In genomic region chr19:3045885-3046603, GRCh38 we compare ENCODE assay signal across 10 cellular contexts.
DNase-seq lines count a peak whose midpoint lies in the region; ATAC-seq and TF ChIP-seq lines count a peak whose summit lies in the region.
"Had no signal": no experiment of that assay in that cellular context is flagged by ENCODE, and none has a peak within 500 bp of the region (broad histone marks: within the 10 kb centered on the region; RNA-seq: fewer than 3 reads in every experiment).

No MANE protein-coding gene starts in this region.

- TF ChIP-seq CTCF in 22Rv1 (IDR thresholded peaks at IDR 0.05) = no peak

- H3K36me3 ChIP-seq in SK-N-MC (ENCODE audit: insufficient read depth, low read length) (no peaks in the 10 kb centered on the region), muscle layer of colon (ENCODE audit: insufficient read depth, low read length) (no peaks in the 10 kb centered on the region)

- ATAC-seq in GM18873 (IDR thresholded peaks at IDR 0.05; ENCODE audit: low FRiP score, unreplicated experiment) = no peak
- ATAC-seq: activated naive CD4-positive, alpha-beta T cell treated with anti-CD3 and anti-CD28 coated beads, Interleukin-2, amount 50 U/mL, for 72 hours; stimulated activated memory B cell treated with anti-CD40 and anti-IgM and Interleukin-4, amounts not matched to agents 10 μg/mL and 1 μg/mL and 100 μg/mL, for 72 hours had no signal

- H3K9ac ChIP-seq in SK-N-MC (ENCODE audit: insufficient read length) (no peak overlapping the region), muscle layer of colon (ENCODE audit: low read length) (no peak overlapping the region)

- H3K4me1 ChIP-seq in muscle layer of colon (ENCODE audit: insufficient read depth, low read length) = peaks cover 7% of the 10 kb centered on the region

- peak; percentile 24 for DNase-seq in COLO668 (lab: John Stamatoyannopoulos, UW; ENCODE audit: unreplicated experiment)
- DNase-seq in SK-N-MC (ENCODE audit: low read depth, low spot score) = no peak
- DNase-seq in NOMO-1 treated with dmso at 0.1 percent for 144 hours (lab: John Stamatoyannopoulos, UW; ENCODE audit: unreplicated experiment) = no peak
- no peak for DNase-seq in glomerular visceral epithelial cell (ENCODE audit: extremely low spot score)
- DNase-seq in NCI-H524 treated with DMSO at 0.1 percent for 48 hours (lab: John Stamatoyannopoulos, UW) = no peak

- H3K27me3 ChIP-seq in muscle layer of colon (ENCODE audit: control insufficient read depth in 1 of 2, insufficient read depth in 2 of 2, low read length in 2 of 2) = no peaks in the 10 kb centered on the region

- H3K4me3 ChIP-seq in SK-N-MC (peak overlapping the region; percentile 48), muscle layer of colon (ENCODE audit: low read depth in 1 of 2, low read length in 2 of 2) (no peak overlapping the region)

- H3K9me3 ChIP-seq in SK-N-MC (ENCODE audit: low read depth, low read length) (no peaks in the 10 kb centered on the region), muscle layer of colon (ENCODE audit: low read length) (no peaks in the 10 kb centered on the region)

- peak overlapping the region; percentile 31; the same call in 1 of the 2 replicates for H3K27ac ChIP-seq in 22Rv1
- H3K27ac ChIP-seq in SK-N-MC = peak overlapping the region; percentile 78
- H3K27ac ChIP-seq in muscle layer of colon (ENCODE audit: low read depth, low read length) = peak overlapping the region; percentile 85

Comparison
In these comparisons a context has a peak if more than half of its experiments do, and no peak if none do; other contexts are left out.
1. H3K27ac ChIP-seq: peak in every context shown above with its lines; median percentile 85 in muscle layer of colon; 78 in SK-N-MC; 31 in 22Rv1.